12 cellular contexts compared by ENCODE assay signal in the genomic region with DNA sequence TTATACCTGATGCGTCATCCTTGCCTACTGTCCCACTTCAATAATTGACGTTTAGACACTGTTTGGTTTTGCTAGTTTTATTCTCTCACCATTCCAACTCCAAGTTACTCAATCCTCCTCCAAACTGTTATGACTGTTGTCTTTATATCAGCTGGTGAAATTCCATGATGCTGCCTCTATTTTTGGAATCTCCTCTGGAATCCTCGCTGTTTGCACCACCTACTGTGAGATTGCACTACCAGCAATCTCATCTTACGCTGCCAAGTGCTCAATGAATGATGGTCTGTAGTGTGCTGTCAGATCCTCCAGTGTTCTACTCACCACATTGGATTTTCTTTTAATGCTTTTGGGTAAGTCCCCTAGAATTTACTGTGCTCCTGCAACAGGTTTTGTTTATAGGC. TPM values are rescaled to one million over a fixed set of nuclear protein-coding genes. Genes with fewer than 3 reads are reported as not detected.
DNase-seq lines count a peak whose midpoint lies in the region; FAIRE-seq and TF ChIP-seq lines count a peak whose summit lies in the region.
"Had no signal": no experiment of that assay in that cellular context is flagged by ENCODE, and none has a peak within 500 bp of the region (broad histone marks: within the 10 kb centered on the region; RNA-seq: fewer than 3 reads in every experiment).

No MANE protein-coding gene starts in this region.

- H3K4me3 ChIP-seq in cardiac fibroblast (replicated peaks in 1 of 2; ENCODE audit: low read depth in 2 of 2, low read length in 2 of 2) (no peak overlapping the region), uterus (no peak overlapping the region)
- H3K4me3 ChIP-seq: thoracic aorta had no signal

- H3K9me3 ChIP-seq in uterus = no peaks in the 10 kb centered on the region
- H3K9me3 ChIP-seq: thoracic aorta had no signal

- no peak for TF ChIP-seq POLR2A in uterus (IDR thresholded peaks at IDR 0.05)

- intact Hi-C loops in uterus (cut with DNase I; ENCODE audit: low total_unique reads) = no loop called here

- DNase-seq in NCI-H748 (lab: John Stamatoyannopoulos, UW; ENCODE audit: unreplicated experiment) (peak; percentile 18), NCI-H748 treated with DMSO at 0.1 percent for 48 hours (lab: John Stamatoyannopoulos, UW) (no peak), cardiac fibroblast (ENCODE audit: low read depth in 2 of 2) (peak; percentile 54 to 75), islet precursor cell (peak; percentile 57), uterus (peak; percentile 48 to 67), NCI-H2081 treated with DMSO at 0.1 percent for 48 hours (lab: John Stamatoyannopoulos, UW) (no peak), frontal cortex (ENCODE audit: low spot score in 2 of 2) (no peak), epidermal melanocyte (ENCODE audit: insufficient read length, low spot score) (no peak)
- DNase-seq: naive thymus-derived CD4-positive, alpha-beta T cell; NCI-H2171 treated with DMSO at 0.1 percent for 48 hours; stimulated activated CD4-positive, alpha-beta T cell treated with anti-CD3 and anti-CD28 coated beads, Interleukin-1b, Interleukin-23, amount 100 ng/mL, for 48 hours had no signal

- peak; percentile 7 for TF ChIP-seq CTCF in cardiac fibroblast (IDR thresholded peaks at IDR 0.05; ENCODE audit: low read depth, low read length)
- TF ChIP-seq CTCF in uterus (IDR thresholded peaks at IDR 0.05) = peak in 3 of 4 experiments; percentile 10 to 36 (median 27)

- FAIRE-seq in frontal cortex (lab: Jason Lieb, UNC) = no peak

- no peaks in the 10 kb centered on the region for H3K27me3 ChIP-seq in uterus

- H3K36me3 ChIP-seq in uterus = no peaks in the 10 kb centered on the region
- H3K36me3 ChIP-seq: thoracic aorta had no signal

- peaks cover 0 to 4% of the 10 kb centered on the region in 2 donors for H3K4me1 ChIP-seq in uterus

- H3K27ac ChIP-seq in uterus = peak overlapping the region; percentile 78 to 85
- H3K27ac ChIP-seq: thoracic aorta had no signal

RNA-seq across cellular contexts. Expression of gene PCDH18, which starts 13.2 kb away (rescaled TPM):
- total RNA-seq in uterus (100 to 1,000 TPM in 2 of 4 donors, 10 to 100 TPM in 2; 27.5 to 258 (median 107) TPM), frontal cortex (30.6 TPM)

Comparison
In these comparisons a context has a peak if more than half of its experiments do, and no peak if none do; other contexts are left out.
1. DNase-seq: peak in NCI-H748 (single experiment), cardiac fibroblast (2 of 2), islet precursor cell (single experiment) and uterus (2 of 2); none in NCI-H748 treated with DMSO at 0.1 percent for 48 hours (single experiment), NCI-H2081 treated with DMSO at 0.1 percent for 48 hours (single experiment), frontal cortex (0 of 2) and epidermal melanocyte (single experiment).